Comparison of ENCODE assay signal across 15 cellular contexts in genomic region chr10:51228714-51229100, GRCh38.
DNase-seq lines count a peak whose midpoint lies in the region; ATAC-seq and TF ChIP-seq lines count a peak whose summit lies in the region.
"Had no signal": no experiment of that assay in that cellular context is flagged by ENCODE, and none has a peak within 500 bp of the region (broad histone marks: within the 10 kb centered on the region; RNA-seq: fewer than 3 reads in every experiment).

No MANE protein-coding gene starts in this region.

- peaks cover 48% of the 10 kb centered on the region for H3K4me1 Mint-ChIP-seq in nephron

- H3K9me3 ChIP-seq in tibial artery = no peaks in the 10 kb centered on the region
- H3K9me3 ChIP-seq: HAP-1 had no signal

- H3K4me3 ChIP-seq in tibial artery = no peak overlapping the region
- H3K4me3 ChIP-seq: HAP-1 had no signal

- ATAC-seq in GM19328 (IDR thresholded peaks at IDR 0.05; ENCODE audit: unreplicated experiment) = no peak
- ATAC-seq: CD8-positive, alpha-beta T cell; HepG2 had no signal

- no peaks in the 10 kb centered on the region for H3K27me3 ChIP-seq in tibial artery

- TF ChIP-seq CTCF in nephron (IDR thresholded peaks at IDR 0.05; ENCODE audit: unreplicated experiment in 3 of 3) (no peak), tibial artery (IDR thresholded peaks at IDR 0.05) (no peak)

- H3K36me3 ChIP-seq in tibial artery = no peaks in the 10 kb centered on the region
- H3K36me3 ChIP-seq: HAP-1 had no signal

- peaks cover 0 to 81% (median 26%) of the 10 kb centered on the region in 4 donors for H3K4me1 ChIP-seq in tibial artery
- H3K4me1 ChIP-seq: HAP-1 had no signal

- peak overlapping the region; percentile 48 to 73 (median 72) for H3K27ac Mint-ChIP-seq in nephron
- H3K27ac Mint-ChIP-seq: CD14-positive monocyte; CD8-positive, alpha-beta T cell had no signal

- peak overlapping the region; percentile 2 to 14 for H3K27ac ChIP-seq in tibial artery
- H3K27ac ChIP-seq: 22Rv1 had no signal

- H3K4me3 Mint-ChIP-seq in nephron = peak overlapping the region in 1 of 3 experiments; percentile 19
- H3K4me3 Mint-ChIP-seq: CD14-positive monocyte; CD8-positive, alpha-beta T cell had no signal

- no peaks in the 10 kb centered on the region for H3K36me3 Mint-ChIP-seq in nephron (ENCODE audit: low read depth)
- H3K36me3 Mint-ChIP-seq: CD14-positive monocyte; CD8-positive, alpha-beta T cell had no signal

- intact Hi-C loops in tibial artery (cut with DNase I; ENCODE audit: low total_unique reads) = no loop called here

- H3K9me3 Mint-ChIP-seq in nephron = no peaks in the 10 kb centered on the region
- H3K9me3 Mint-ChIP-seq: CD14-positive monocyte; CD8-positive, alpha-beta T cell had no signal

- no peaks in the 10 kb centered on the region for H3K27me3 Mint-ChIP-seq in nephron (ENCODE audit: low read depth)

- DNase-seq in DMS 273 (lab: John Stamatoyannopoulos, UW; ENCODE audit: unreplicated experiment) = peak; percentile 9
- DNase-seq in DMS 273 treated with DMSO at 0.1 percent for 48 hours (lab: John Stamatoyannopoulos, UW) = no peak
- DNase-seq in tibial artery = no peak
- DNase-seq in germinal center (ENCODE audit: low spot score) = no peak
- DNase-seq in mesenteric fat pad (ENCODE audit: low spot score) = no peak
- DNase-seq: CD8-positive, alpha-beta T cell; COR-L47; DMS53; GOT3 had no signal
